Comparison of ENCODE assay signal across 22 cellular contexts in the genomic region with DNA sequence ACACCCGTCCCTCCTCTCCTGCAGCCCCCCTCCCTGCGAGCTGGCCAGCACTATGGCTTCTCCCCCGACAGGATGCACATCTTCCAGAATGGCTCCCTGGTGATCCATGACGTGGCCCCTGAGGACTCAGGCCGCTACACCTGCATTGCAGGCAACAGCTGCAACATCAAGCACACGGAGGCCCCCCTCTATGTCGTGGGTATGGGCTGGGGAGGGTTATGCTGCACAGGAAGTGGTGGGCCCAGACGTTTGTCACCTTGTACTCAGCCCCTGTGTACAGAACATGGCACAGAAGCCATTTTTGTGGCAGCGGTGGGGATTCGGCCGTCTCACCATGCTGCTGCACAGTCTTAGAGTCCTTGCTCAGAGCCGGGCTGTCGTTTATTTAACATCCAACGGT. TPM values are rescaled to one million over a fixed set of nuclear protein-coding genes. Genes with fewer than 3 reads are reported as not detected.
DNase-seq lines count a peak whose midpoint lies in the region; ATAC-seq and TF ChIP-seq lines count a peak whose summit lies in the region.
"Had no signal": no experiment of that assay in that cellular context is flagged by ENCODE, and none has a peak within 500 bp of the region (broad histone marks: within the 10 kb centered on the region; RNA-seq: fewer than 3 reads in every experiment).

No MANE protein-coding gene starts in this region.

- H3K27me3 Mint-ChIP-seq in T-cell (peaks cover 0 to 3% of the 10 kb centered on the region in 2 donors), glutamatergic neuron (ENCODE audit: unreplicated experiment) (peaks cover 4% of the 10 kb centered on the region)
- H3K27me3 Mint-ChIP-seq: activated CD4-positive, alpha-beta T cell treated with anti-CD3 and anti-CD28 coated beads for 36 hours had no signal

- no peak for TF ChIP-seq CTCF in DND-41 (IDR thresholded peaks at IDR 0.05; ENCODE audit: borderline replicate concordance, extremely low read depth, low read length, poor library complexity, severe bottlenecking)
- no peak for TF ChIP-seq CTCF in glutamatergic neuron (IDR thresholded peaks at IDR 0.05; ENCODE audit: partially characterized antibody, unreplicated experiment)

- H3K36me3 Mint-ChIP-seq in T-cell (no peaks in the 10 kb centered on the region), glutamatergic neuron (ENCODE audit: unreplicated experiment) (no peaks in the 10 kb centered on the region)

- H3K4me1 Mint-ChIP-seq in T-cell: peaks cover 13 to 28% (median 15%) of the 10 kb centered on the region in 3 donors
- H3K4me1 Mint-ChIP-seq in glutamatergic neuron (ENCODE audit: low read depth, unreplicated experiment): peaks cover 21% of the 10 kb centered on the region

- H3K9ac ChIP-seq in DND-41 (ENCODE audit: low read depth, low read length) (peak overlapping the region; percentile 70), Karpas-422 (ENCODE audit: low read length) (no peak overlapping the region)

- H4K20me1 ChIP-seq in DND-41 (ENCODE audit: insufficient read depth, low read length): no peaks in the 10 kb centered on the region
- no peaks in the 10 kb centered on the region for H4K20me1 ChIP-seq in Karpas-422 (ENCODE audit: insufficient read depth, low read depth, low read length)

- H3K27ac Mint-ChIP-seq in T-cell (peak overlapping the region in 1 of 2 donors; percentile 74), glutamatergic neuron (ENCODE audit: unreplicated experiment) (peak overlapping the region; percentile 55)
- H3K27ac Mint-ChIP-seq: activated CD4-positive, alpha-beta T cell treated with anti-CD3 and anti-CD28 coated beads for 36 hours had no signal

- H3K27ac ChIP-seq in DND-41 (ENCODE audit: low read length) (peak overlapping the region; percentile 97), Karpas-422 (ENCODE audit: low read length) (no peak overlapping the region)
- H3K27ac ChIP-seq: lower lobe of right lung had no signal

- H3K36me3 ChIP-seq in DND-41 (ENCODE audit: insufficient read depth, low read length): peaks cover 37% of the 10 kb centered on the region
- H3K36me3 ChIP-seq in Karpas-422 (ENCODE audit: insufficient read depth, low read length): no peaks in the 10 kb centered on the region
- H3K36me3 ChIP-seq: tibial nerve had no signal

- H3K9me3 Mint-ChIP-seq in T-cell (no peaks in the 10 kb centered on the region), glutamatergic neuron (ENCODE audit: unreplicated experiment) (peaks cover 4% of the 10 kb centered on the region)

- H3K4me3 ChIP-seq in DND-41 (ENCODE audit: low read depth in 1 of 2, low read length in 2 of 2) (peak overlapping the region; percentile 5 to 53; a peak in 3 of 4 replicates), Karpas-422 (ENCODE audit: low read length) (no peak overlapping the region)
- H3K4me3 ChIP-seq: dorsolateral prefrontal cortex, lower lobe of right lung, tibial nerve had no signal

- H3K4me2 ChIP-seq in DND-41 (ENCODE audit: insufficient read depth, low read length): peak overlapping the region; percentile 73
- H3K4me2 ChIP-seq in Karpas-422 (ENCODE audit: low read depth, low read length, poor library complexity, severe bottlenecking): no peak overlapping the region

- H3K4me3 Mint-ChIP-seq in T-cell (peak overlapping the region in 2 of 3 donors; percentile 54 to 70), glutamatergic neuron (ENCODE audit: unreplicated experiment) (no peak overlapping the region)
- H3K4me3 Mint-ChIP-seq: activated CD4-positive, alpha-beta T cell treated with anti-CD3 and anti-CD28 coated beads for 36 hours had no signal

- H3K79me2 ChIP-seq in DND-41 (ENCODE audit: insufficient read depth, low read length): no peaks in the 10 kb centered on the region
- no peaks in the 10 kb centered on the region for H3K79me2 ChIP-seq in Karpas-422 (ENCODE audit: low read length)

- DNase-seq in DND-41: peak; percentile 93
- peak in 27 of 34 experiments; percentile 15 to 75 (median 56) for DNase-seq in T-cell
- no peak for DNase-seq in glutamatergic neuron
- peak; percentile 50 for DNase-seq in stimulated activated CD8-positive, alpha-beta memory T cell treated with anti-CD3 and anti-CD28 coated beads, Interleukin-4, amount 100 ng/mL, for 48 hours
- no peak for DNase-seq in GF-D8 (lab: John Stamatoyannopoulos, UW)
- DNase-seq in Karpas-422: no peak
- DNase-seq: activated CD4-positive, alpha-beta T cell treated with anti-CD3 and anti-CD28 coated beads for 36 hours; anterior cingulate cortex; central memory CD4-positive, alpha-beta T cell; DMS79 treated with DMSO at 0.1 percent for 48 hours; dorsolateral prefrontal cortex; foreskin fibroblast; islet precursor cell; Kasumi-1; lower lobe of right lung; NCI-H1092 treated with DMSO at 0.1 percent for 48 hours; NCI-H510A; retina; stimulated activated CD4-positive, alpha-beta T cell treated with anti-CD3 and anti-CD28 coated beads, Interleukin-12 subunit alpha, Interleukin-12 subunit beta, amount 100 ng/mL, for 4 hours; SW 1271 had no signal

- no peaks in the 10 kb centered on the region for H3K27me3 ChIP-seq in DND-41 (ENCODE audit: insufficient read depth, low read length, poor library complexity)
- no peaks in the 10 kb centered on the region for H3K27me3 ChIP-seq in Karpas-422 (ENCODE audit: low read length)
- H3K27me3 ChIP-seq: dorsolateral prefrontal cortex, tibial nerve had no signal

- ATAC-seq in DND-41 (ENCODE audit: insufficient read depth, low read depth) (peak; percentile 92), T-cell (replicated peaks in 1 of 4) (peak in 3 of 4 experiments; percentile 80 to 90 (median 83)), HG03196 (IDR thresholded peaks at IDR 0.05; ENCODE audit: unreplicated experiment) (no peak)
- ATAC-seq: activated CD4-positive, alpha-beta T cell treated with anti-CD3 and anti-CD28 coated beads for 36 hours; lower lobe of right lung had no signal

- H3K9me2 ChIP-seq in Karpas-422 (replicated peaks; ENCODE audit: insufficient read depth, low read length): no peaks in the 10 kb centered on the region

- CTCF ChIA-PET in T-cell (lab: Charles Lee): interaction anchor here (0.6 to 2.2 kb wide), 2 partner anchors 79 to 241 kb away, joined by 3 to 14 read pairs; no protein-coding TSS in a partner anchor

- POLR2A ChIA-PET in T-cell (lab: Charles Lee): interaction anchor here in 1 of 2 donors (0.6 kb wide), 1 partner anchor 213 kb away, joined by 3 read pairs; a partner anchor contains a TSS

- H2AFZ ChIP-seq in DND-41 (ENCODE audit: low read depth, low read length) (peak overlapping the region; percentile 90), Karpas-422 (ENCODE audit: low read length) (no peak overlapping the region)

- no peaks in the 10 kb centered on the region for H3K9me3 ChIP-seq in DND-41 (ENCODE audit: insufficient read depth, low read length, severe bottlenecking)
- no peaks in the 10 kb centered on the region for H3K9me3 ChIP-seq in Karpas-422 (ENCODE audit: low read length)
- H3K9me3 ChIP-seq: lower lobe of right lung, tibial nerve had no signal

- H3K4me1 ChIP-seq in DND-41 (ENCODE audit: insufficient read depth, low read length) (peaks cover 31% of the 10 kb centered on the region), Karpas-422 (ENCODE audit: low read length) (peaks cover 10% of the 10 kb centered on the region)

RNA-seq across cellular contexts. Expression of a gene that starts 29.0 kb away (rescaled TPM):
- total RNA-seq in T-cell (10 to 100 TPM; 19.6 to 34.1 (median 33.7) TPM), glutamatergic neuron (ENCODE audit: unreplicated experiment) (20.7 TPM)
- 27.4 and 42.5 TPM in 2 replicates for total RNA-seq in Karpas-422 (2014; rRNA removed; shearing (Covaris generic); ENCODE audit: low replicate concordance)

RNA-seq across cellular contexts. Expression of a gene that starts 39.9 kb away (rescaled TPM):
- total RNA-seq in T-cell (100 to 1,000 TPM in 1 of 5 donors, 10 to 100 TPM in 4; 92.5 to 107 (median 96.5) TPM), glutamatergic neuron (ENCODE audit: unreplicated experiment) (51.6 TPM)
- total RNA-seq in Karpas-422 (2014; rRNA removed; shearing (Covaris generic); ENCODE audit: low replicate concordance): 34.9 and 64.6 TPM in 2 replicates

Comparison
In these comparisons a context has a peak if more than half of its experiments do, and no peak if none do; other contexts are left out.
1. DNase-seq: peak in DND-41 (single experiment), T-cell (27 of 34) and stimulated activated CD8-positive, alpha-beta memory T cell treated with anti-CD3 and anti-CD28 coated beads, Interleukin-4, amount 100 ng/mL, for 48 hours (single experiment); none in glutamatergic neuron (single experiment), GF-D8 (single experiment) and Karpas-422 (single experiment).